ENCODE assay signal across 8 cellular contexts in the genomic region with DNA sequence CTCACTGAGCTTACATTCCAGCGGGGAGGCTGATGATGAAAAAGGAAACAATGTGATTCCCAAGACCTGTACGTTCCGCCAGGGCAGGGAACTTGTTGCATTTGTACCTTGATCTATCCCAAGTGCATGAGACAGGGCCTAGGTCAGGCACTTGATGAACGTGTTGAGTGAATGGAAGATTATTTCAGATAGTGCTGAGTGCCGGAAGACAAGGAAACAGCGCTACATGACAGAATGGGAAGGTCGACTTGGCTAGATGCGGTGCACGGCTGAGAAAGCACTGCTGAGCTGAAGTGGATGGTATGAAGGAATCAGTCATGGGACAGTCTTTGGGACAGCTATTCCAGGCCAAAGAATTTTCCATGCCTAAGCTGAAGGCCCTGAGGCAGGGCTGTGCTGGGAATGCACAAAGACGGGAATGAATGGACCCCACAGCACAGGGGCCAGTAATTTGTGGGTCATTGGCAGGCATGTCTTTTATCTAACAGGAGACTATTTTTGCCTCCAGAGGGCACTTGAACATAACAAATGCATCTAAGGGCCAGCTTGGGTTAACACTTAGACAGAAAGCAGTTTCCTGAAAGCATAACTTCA. TPM values are rescaled to one million over a fixed set of nuclear protein-coding genes. Genes with fewer than 3 reads are reported as not detected.
DNase-seq lines count a peak whose midpoint lies in the region; ATAC-seq and TF ChIP-seq lines count a peak whose summit lies in the region.
"Not testable (repeated sequence)": the region's sequence is repeated elsewhere in the genome, so short reads cannot be mapped to it uniquely, and the experiment has no call there.

No MANE protein-coding gene starts in this region.

- H2AFZ ChIP-seq in SU-DHL-6 (ENCODE audit: low read depth, low read length, severe bottlenecking): not testable (repeated sequence)

- not testable (repeated sequence) for H3K9ac ChIP-seq in SU-DHL-6 (ENCODE audit: low read length)

- H3K9me3 Mint-ChIP-seq in CD8-positive, alpha-beta T cell: not testable (repeated sequence)

- not testable (repeated sequence) for H3K9me2 ChIP-seq in SU-DHL-6 (replicated peaks; ENCODE audit: insufficient read depth, low read length)

- H4K20me1 ChIP-seq in SU-DHL-6 (ENCODE audit: low read depth, low read length): not testable (repeated sequence)

- H3K27me3 ChIP-seq in CD8-positive, alpha-beta T cell (ENCODE audit: insufficient read depth, low read length); SU-DHL-6 (ENCODE audit: low read length); gastrocnemius medialis: not testable (repeated sequence)

- CTCF ChIA-PET in CD8-positive, alpha-beta T cell (lab: Charles Lee): interaction anchor here (0.8 to 3.8 kb wide), 5 partner anchors 44 to 361 kb away, joined by 3 to 26 read pairs (median 4); no protein-coding TSS in a partner anchor

- H3K27ac Mint-ChIP-seq in CD8-positive, alpha-beta T cell: not testable (repeated sequence)

- H3K27me3 Mint-ChIP-seq in CD8-positive, alpha-beta T cell (ENCODE audit: low read depth): not testable (repeated sequence)

- not testable (repeated sequence) for H3K79me2 ChIP-seq in SU-DHL-6 (ENCODE audit: insufficient read depth, low read length)

- H3K36me3 ChIP-seq in CD8-positive, alpha-beta T cell (ENCODE audit: insufficient read depth, low read length); SU-DHL-6 (ENCODE audit: low read length); gastrocnemius medialis: not testable (repeated sequence)

- not testable (repeated sequence) for H3K36me3 Mint-ChIP-seq in CD8-positive, alpha-beta T cell

- peak in 1 of 7 experiments; percentile 17 for DNase-seq in CD8-positive, alpha-beta T cell
- peak; percentile 65 for DNase-seq in NAMALWA (ENCODE audit: low spot score)
- peak; percentile 26 for DNase-seq in dedifferentiated amniotic fluid mesenchymal stem cell (ENCODE audit: extremely low spot score)
- DNase-seq in islet precursor cell: peak; percentile 80
- DNase-seq in gastrocnemius medialis: not testable (repeated sequence)

- POLR2A ChIA-PET in CD8-positive, alpha-beta T cell (lab: Charles Lee): interaction anchor here (0.6 kb wide), 1 partner anchor 160 kb away, joined by 3 read pairs; no protein-coding TSS in a partner anchor

- peak; percentile 50 for TF ChIP-seq CTCF in CD8-positive, alpha-beta T cell (IDR thresholded peaks at IDR 0.05)
- TF ChIP-seq CTCF in SU-DHL-6 (IDR thresholded peaks at IDR 0.05; ENCODE audit: insufficient read depth, low read length, poor library complexity, severe bottlenecking) (peak; percentile 8), gastrocnemius medialis (IDR thresholded peaks at IDR 0.05 in 4 of 5, conservative IDR thresholded peaks at IDR 0.05 in 1 of 5) (peak in 3 of 5 experiments; percentile 15 to 21 (median 20))

- not testable (repeated sequence) for H3K9me3 ChIP-seq in CD8-positive, alpha-beta T cell (ENCODE audit: low read length); SU-DHL-6 (ENCODE audit: insufficient read depth, low read length); gastrocnemius medialis

- intact Hi-C loops in CD8-positive, alpha-beta T cell (cut with DNase I, micrococcal nuclease): loop anchor here in 1 of 2 experiments (1.0 kb wide), 1 partner anchor 359 kb away; no protein-coding TSS in a partner anchor
- intact Hi-C loops in gastrocnemius medialis (cut with DNase I; ENCODE audit: low total_unique reads): not testable (repeated sequence)

- TF ChIP-seq POLR2A in gastrocnemius medialis (IDR thresholded peaks at IDR 0.05): not testable (repeated sequence)

- H3K4me2 ChIP-seq in SU-DHL-6 (ENCODE audit: low read depth, low read length, poor library complexity, severe bottlenecking): not testable (repeated sequence)

- not testable (repeated sequence) for H3K4me1 ChIP-seq in CD8-positive, alpha-beta T cell (ENCODE audit: insufficient read depth, low read length); gastrocnemius medialis

- not testable (repeated sequence) for H3K4me1 Mint-ChIP-seq in CD8-positive, alpha-beta T cell (ENCODE audit: low read depth)

- not testable (repeated sequence) for H3F3A ChIP-seq in SU-DHL-6 (ENCODE audit: insufficient read depth)

- in situ Hi-C loops in gastrocnemius medialis (cut with MboI; ENCODE audit: low sequenced_read_pairs in 4 of 4): not testable (repeated sequence)

- ATAC-seq in CD8-positive, alpha-beta T cell: peak; percentile 70
- ATAC-seq in GM18868 (IDR thresholded peaks at IDR 0.05; ENCODE audit: unreplicated experiment): peak; percentile 88
- peak; percentile 75 for ATAC-seq in HG02798 (IDR thresholded peaks at IDR 0.05; ENCODE audit: poor library complexity, unreplicated experiment)
- ATAC-seq in gastrocnemius medialis: peak; percentile 60 to 65

- not testable (repeated sequence) for H3K4me3 Mint-ChIP-seq in CD8-positive, alpha-beta T cell

- H3K4me3 ChIP-seq in CD8-positive, alpha-beta T cell (ENCODE audit: low read depth, low read length); SU-DHL-6 (ENCODE audit: insufficient read depth, low read length, poor library complexity, severe bottlenecking); gastrocnemius medialis: not testable (repeated sequence)

- H3K27ac ChIP-seq in CD8-positive, alpha-beta T cell (ENCODE audit: low read depth, low read length); SU-DHL-6 (ENCODE audit: low read depth, low read length); gastrocnemius medialis: not testable (repeated sequence)

RNA-seq across cellular contexts. Expression of a gene that starts 33.1 kb away (rescaled TPM):
- total RNA-seq in CD8-positive, alpha-beta T cell: 10 to 100 TPM; 16.6 to 20.7 TPM
- total RNA-seq in gastrocnemius medialis: 1 to 10 TPM in 3 of 4 donors, under 1 TPM in 1; 0.55 to 1.3 (median 1.1) TPM

RNA-seq across cellular contexts. Expression of a gene that starts 43.5 kb away (rescaled TPM):
- total RNA-seq in CD8-positive, alpha-beta T cell: 10 to 100 TPM; 17.8 to 20.0 TPM
- 10 to 100 TPM; 37.5 to 48.5 (median 40.1) TPM for total RNA-seq in gastrocnemius medialis

Comparison
In these comparisons a context has a peak if more than half of its experiments do, and no peak if none do; other contexts are left out.
1. RNA of a gene that starts 33.1 kb away (total RNA-seq): 16.6 to 20.7 TPM in CD8-positive, alpha-beta T cell; 0.55 to 1.3 TPM in gastrocnemius medialis; every median in the first group is over 4 times any median in the second.
2. Peak in every context shown above with its lines, with median percentiles within 50 percentile points of each other: ATAC-seq and CTCF ChIP-seq.